1 cellular context compared by ENCODE assay signal in genomic region chrX:153941331-153942252, GRCh38.
TF ChIP-seq lines count a peak whose summit lies in the region.

No MANE protein-coding gene starts in this region.

TF ChIP-seq in H1, 55 proteins besides CTCF, POLR2A, EP300 and RAD21:
- TF ChIP-seq CTBP2 (IDR thresholded peaks at IDR 0.05; ENCODE audit: borderline replicate concordance, insufficient read depth, insufficient read length, low read length) (no peak), MAX (IDR thresholded peaks at IDR 0.05) (peak; percentile 33; the same call in 1 of the 2 replicates), HDAC6 (IDR thresholded peaks at IDR 0.05; ENCODE audit: low read depth, low read length) (no peak)
TF ChIP-seq in H1: peak in this region for 1.
